In genomic region chr2:121527009-121527682, GRCh38 we compare ENCODE assay signal across 11 cellular contexts. TPM values are rescaled to one million over a fixed set of nuclear protein-coding genes. Genes with fewer than 3 reads are reported as not detected.
DNase-seq lines count a peak whose midpoint lies in the region; ATAC-seq, FAIRE-seq and TF ChIP-seq lines count a peak whose summit lies in the region.
"Had no signal": no experiment of that assay in that cellular context is flagged by ENCODE, and none has a peak within 500 bp of the region (broad histone marks: within the 10 kb centered on the region; RNA-seq: fewer than 3 reads in every experiment).

No MANE protein-coding gene starts in this region.

- intact Hi-C loops in Right ventricle myocardium inferior (cut with DNase I) = loop anchor here (5.0 to 10.0 kb wide), 2 partner anchors 45 to 122 kb away; no protein-coding TSS in a partner anchor
- intact Hi-C loops in right cardiac atrium (cut with DNase I) = loop anchor here in 2 of 4 donors (5.0 to 10.0 kb wide), 2 partner anchors 125 to 188 kb away; no protein-coding TSS in a partner anchor
- intact Hi-C loops in psoas muscle (cut with DNase I) = no loop called here

- no peaks in the 10 kb centered on the region for H3K9me3 ChIP-seq in right cardiac atrium (ENCODE audit: control insufficient read depth, low read length)
- no peaks in the 10 kb centered on the region for H3K9me3 ChIP-seq in psoas muscle

- H3K27ac ChIP-seq in right cardiac atrium (ENCODE audit: low read length) (no peak overlapping the region), psoas muscle (peak overlapping the region; percentile 47)
- H3K27ac ChIP-seq: C4-2B, KMS-11 had no signal

- H3K4me3 ChIP-seq in right cardiac atrium (ENCODE audit: low read length) (no peak overlapping the region), cardiac fibroblast (replicated peaks in 1 of 2; ENCODE audit: low read depth in 2 of 2, low read length in 2 of 2) (no peak overlapping the region), psoas muscle (no peak overlapping the region)

- ATAC-seq in Right ventricle myocardium inferior (no peak), right cardiac atrium (no peak), psoas muscle (no peak), HG03045 (IDR thresholded peaks at IDR 0.05; ENCODE audit: unreplicated experiment) (no peak)

- WGBS in right cardiac atrium = 64% methylated on average over 3 of the region's 3 CpGs
- 50 to 58% (median 51%) methylated on average over 3 of the region's 3 CpGs for WGBS in psoas muscle, 3 donors

- H3K36me3 ChIP-seq in psoas muscle (ENCODE audit: insufficient read depth in 1 of 2, low read depth in 1 of 2) = peaks cover 3 to 38% of the 10 kb centered on the region in 2 donors

- FAIRE-seq in RCC 7860 (lab: Jason Lieb, UNC) = no peak
- FAIRE-seq: G401.6 had no signal

- H3K4me1 ChIP-seq in right cardiac atrium (ENCODE audit: control insufficient read depth, insufficient read depth, low read length) = peaks cover 5% of the 10 kb centered on the region
- peaks cover 36% of the 10 kb centered on the region for H3K4me1 ChIP-seq in psoas muscle

- TF ChIP-seq CTCF in cardiac fibroblast (IDR thresholded peaks at IDR 0.05; ENCODE audit: low read depth, low read length) = no peak
- TF ChIP-seq CTCF in psoas muscle (IDR thresholded peaks at IDR 0.05) = no peak

- peak; percentile 48 for DNase-seq in Right ventricle myocardium inferior (ENCODE audit: missing footprints)
- DNase-seq in right cardiac atrium = no peak
- peak; percentile 66 to 73 for DNase-seq in cardiac fibroblast (ENCODE audit: low read depth in 2 of 2)
- no peak for DNase-seq in psoas muscle
- peak; percentile 49 for DNase-seq in superior temporal gyrus (ENCODE audit: extremely low spot score)
- no peak for DNase-seq in RCC 7860 (ENCODE audit: low spot score)
- DNase-seq in DMS53 treated with DMSO at 0.1 percent for 48 hours (lab: John Stamatoyannopoulos, UW; ENCODE audit: unreplicated experiment) = no peak

- H3K27me3 ChIP-seq in right cardiac atrium (ENCODE audit: control insufficient read depth, insufficient read depth) (no peaks in the 10 kb centered on the region), psoas muscle (ENCODE audit: insufficient read depth in 3 of 3, low read length in 2 of 3) (no peaks in the 10 kb centered on the region)

RNA-seq across cellular contexts. Expression of gene RNU4ATAC, which starts 3.5 kb away (rescaled TPM):
- total RNA-seq in Right ventricle myocardium inferior (10.4 TPM), right cardiac atrium (10 to 100 TPM in 1 of 4 donors, not detected in 3; 12.7 TPM), psoas muscle (not detected)
- polyA plus RNA-seq in right cardiac atrium (not detected), psoas muscle (not detected)

Comparison
In these comparisons a context has a peak if more than half of its experiments do, and no peak if none do; other contexts are left out.
1. DNase-seq: peak in Right ventricle myocardium inferior (single experiment), cardiac fibroblast (2 of 2) and superior temporal gyrus (single experiment); none in right cardiac atrium (0 of 3), psoas muscle (0 of 2), RCC 7860 (single experiment) and DMS53 treated with DMSO at 0.1 percent for 48 hours (single experiment).